ENCODE assay signal across 8 cellular contexts in genomic region chrX:154515803-154516654, GRCh38.
A peak's percentile ranks its signal among the peaks of the same experiment; 100 is the strongest.
DNase-seq lines count a peak whose midpoint lies in the region; ATAC-seq and TF ChIP-seq lines count a peak whose summit lies in the region.

A gene with protein sequence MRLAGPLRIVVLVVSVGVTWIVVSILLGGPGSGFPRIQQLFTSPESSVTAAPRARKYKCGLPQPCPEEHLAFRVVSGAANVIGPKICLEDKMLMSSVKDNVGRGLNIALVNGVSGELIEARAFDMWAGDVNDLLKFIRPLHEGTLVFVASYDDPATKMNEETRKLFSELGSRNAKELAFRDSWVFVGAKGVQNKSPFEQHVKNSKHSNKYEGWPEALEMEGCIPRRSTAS (minus strand): TSS chrX:154516232. CDS start chrX:154515772, 460 bp downstream.

- TF ChIP-seq EP300 in Ishikawa (IDR thresholded peaks at IDR 0.05; ENCODE audit: borderline replicate concordance): no peak

- DNase-seq in DMS153 (lab: John Stamatoyannopoulos, UW) (peak; percentile 89), OCI-M1 (lab: John Stamatoyannopoulos, UW) (peak; percentile 93), activated T-cell treated with anti-CD3 and anti-CD28 coated beads for 4 hours (peak; percentile 86), erythroblast (lab: John Stamatoyannopoulos, UW) (peak; percentile 93 to 96)
- peak; percentile 78 to 84 for DNase-seq in stimulated activated CD8-positive, alpha-beta memory T cell treated with anti-CD3 and anti-CD28 coated beads, Interleukin-4, amount 100 ng/mL, for 4 hours (ENCODE audit: low read depth in 2 of 2, low spot score in 1 of 2)

- no peaks in the 10 kb centered on the region for H3K9me3 ChIP-seq in mucosa of stomach (ENCODE audit: control insufficient read depth, low read length)

- TF ChIP-seq POLR2A in erythroblast (IDR thresholded peaks at IDR 0.05; ENCODE audit: low read length): peak; percentile 82

- peaks cover 9% of the 10 kb centered on the region for H3K4me1 ChIP-seq in mucosa of stomach (ENCODE audit: control insufficient read depth, insufficient read depth, low read length)

- H3K27me3 ChIP-seq in mucosa of stomach (ENCODE audit: control insufficient read depth, insufficient read depth, low read length): no peaks in the 10 kb centered on the region

- peak within 1 kb of the TSS; percentile 90 for H3K9ac ChIP-seq in mucosa of stomach (ENCODE audit: low read length)

- peak within 1 kb of the TSS; percentile 77 for H3K4me3 ChIP-seq in mucosa of stomach (ENCODE audit: low read length)

- H3K36me3 ChIP-seq in mucosa of stomach (ENCODE audit: control insufficient read depth, insufficient read depth, low read length): no peaks in the 10 kb centered on the region

- ATAC-seq in GM21529 (IDR thresholded peaks at IDR 0.05; ENCODE audit: unreplicated experiment): peak; percentile 87

- no peak for TF ChIP-seq RAD21 in Ishikawa (IDR thresholded peaks at IDR 0.05; ENCODE audit: low read depth)

TF ChIP-seq in Ishikawa, 13 proteins besides CTCF, POLR2A, EP300 and RAD21:
- TF ChIP-seq EGR1 (IDR thresholded peaks at IDR 0.05): 0 out of 2 replicates have a peak, but pooled peaks have one; percentile 26
- no peak for TF ChIP-seq CREB1 (IDR thresholded peaks at IDR 0.05; ENCODE audit: low read depth)
- TF ChIP-seq TAF1 (IDR thresholded peaks at IDR 0.05; ENCODE audit: low read depth): peak; percentile 53; the same call in 1 of the 2 replicates
- TF ChIP-seq YY1 (IDR thresholded peaks at IDR 0.05; ENCODE audit: low read depth): peak; percentile 81
TF ChIP-seq in Ishikawa: peak in this region for 3.

Comparison
In these comparisons a context has a peak if more than half of its experiments do, and no peak if none do; other contexts are left out.
1. Peak in every context shown above with its lines: DNase-seq, ATAC-seq and H3K4me3 ChIP-seq.